ENCODE assay signal across 19 cellular contexts in genomic region chr1:203284411-203285208, GRCh38. TPM values are rescaled to one million over a fixed set of nuclear protein-coding genes. Genes with fewer than 3 reads are reported as not detected.
A peak's percentile ranks its signal among the peaks of the same experiment; 100 is the strongest.
DNase-seq lines count a peak whose midpoint lies in the region; ATAC-seq, FAIRE-seq and TF ChIP-seq lines count a peak whose summit lies in the region.
"Had no signal": no experiment of that assay in that cellular context is flagged by ENCODE, and none has a peak within 500 bp of the region (broad histone marks: within the 10 kb centered on the region; RNA-seq: fewer than 3 reads in every experiment).

No MANE protein-coding gene starts in this region.

- H3K4me1 Mint-ChIP-seq in stimulated activated naive B cell treated with anti-CD40 and anti-IgM and Interleukin-4, amounts not matched to agents 10 μg/mL and 1 μg/mL and 100 μg/mL, for 72 hours = peaks cover 68 to 82% of the 10 kb centered on the region in 2 donors
- H3K4me1 Mint-ChIP-seq in activated T-helper 1 cell treated with anti-CD3 and anti-CD28 coated beads, Interleukin-12 subunit alpha, Interleukin-12 subunit beta, Interleukin-2, Interleukin-4 antibody, amounts not matched to agents 30 ng/mL and 10 ng/mL and 1 ng/mL, durations not matched to agents 14 hours and 24 hours and 36 hours (ENCODE audit: low read depth) = peaks cover 68% of the 10 kb centered on the region

- ATAC-seq in left colon = peak; percentile 25
- no peak for ATAC-seq in stimulated activated naive B cell treated with anti-CD40 and anti-IgM and Interleukin-4, amounts not matched to agents 10 μg/mL and 1 μg/mL and 100 μg/mL, for 72 hours (replicated peaks)
- ATAC-seq: activated CD8-positive, alpha-beta T cell treated with anti-CD3 and anti-CD28 coated beads, Interleukin-2, amount 10 ng/mL, durations not matched to agents 7 days and 5 days had no signal

- H3K4me2 ChIP-seq in SU-DHL-6 (ENCODE audit: low read depth, low read length, poor library complexity, severe bottlenecking) = peak overlapping the region; percentile 68

- intact Hi-C loops in left colon (cut with DNase I, micrococcal nuclease) = no loop called here
- intact Hi-C loops in activated T-helper 1 cell treated with anti-CD3 and anti-CD28 coated beads, Interleukin-12 subunit alpha, Interleukin-12 subunit beta, Interleukin-2, Interleukin-4 antibody, amounts not matched to agents 30 ng/mL and 10 ng/mL and 1 ng/mL, durations not matched to agents 14 hours and 24 hours and 36 hours (cut with micrococcal nuclease) = loop anchor here (5.0 to 10.0 kb wide), 4 partner anchors 472 to 1920 kb away; partner anchors contain the start of genes LAX1, PCAT6, ZBED6 and ZC3H11A

- peaks cover 0 to 4% of the 10 kb centered on the region in 2 donors for H3K9me3 Mint-ChIP-seq in stimulated activated naive B cell treated with anti-CD40 and anti-IgM and Interleukin-4, amounts not matched to agents 10 μg/mL and 1 μg/mL and 100 μg/mL, for 72 hours
- H3K9me3 Mint-ChIP-seq in activated T-helper 1 cell treated with anti-CD3 and anti-CD28 coated beads, Interleukin-12 subunit alpha, Interleukin-12 subunit beta, Interleukin-2, Interleukin-4 antibody, amounts not matched to agents 30 ng/mL and 10 ng/mL and 1 ng/mL, durations not matched to agents 14 hours and 24 hours and 36 hours = no peaks in the 10 kb centered on the region
- H3K9me3 Mint-ChIP-seq: nephron progenitor cell had no signal

- peaks cover 0 to 12% of the 10 kb centered on the region in 2 donors for H3K36me3 Mint-ChIP-seq in stimulated activated naive B cell treated with anti-CD40 and anti-IgM and Interleukin-4, amounts not matched to agents 10 μg/mL and 1 μg/mL and 100 μg/mL, for 72 hours
- no peaks in the 10 kb centered on the region for H3K36me3 Mint-ChIP-seq in activated T-helper 1 cell treated with anti-CD3 and anti-CD28 coated beads, Interleukin-12 subunit alpha, Interleukin-12 subunit beta, Interleukin-2, Interleukin-4 antibody, amounts not matched to agents 30 ng/mL and 10 ng/mL and 1 ng/mL, durations not matched to agents 14 hours and 24 hours and 36 hours (ENCODE audit: low read depth)

- FAIRE-seq in RCC 7860 (lab: Jason Lieb, UNC) = no peak
- FAIRE-seq: frontal cortex had no signal

- no peaks in the 10 kb centered on the region for H3K9me2 ChIP-seq in SU-DHL-6 (replicated peaks; ENCODE audit: insufficient read depth, low read length)

- H3F3A ChIP-seq in SU-DHL-6 (ENCODE audit: insufficient read depth) = peaks cover 59% of the 10 kb centered on the region

- no peak overlapping the region for H3K4me3 ChIP-seq in SU-DHL-6 (ENCODE audit: insufficient read depth, low read length, poor library complexity, severe bottlenecking)

- H3K36me3 ChIP-seq in SU-DHL-6 (ENCODE audit: low read length) = no peaks in the 10 kb centered on the region

- H4K20me1 ChIP-seq in SU-DHL-6 (ENCODE audit: low read depth, low read length) = no peaks in the 10 kb centered on the region

- H2AFZ ChIP-seq in SU-DHL-6 (ENCODE audit: low read depth, low read length, severe bottlenecking) = no peak overlapping the region

- peak overlapping the region; percentile 61 for H3K9ac ChIP-seq in SU-DHL-6 (ENCODE audit: low read length)

- no peaks in the 10 kb centered on the region for H3K9me3 ChIP-seq in SU-DHL-6 (ENCODE audit: insufficient read depth, low read length)

- peak overlapping the region; percentile 88 for H3K27ac Mint-ChIP-seq in stimulated activated naive B cell treated with anti-CD40 and anti-IgM and Interleukin-4, amounts not matched to agents 10 μg/mL and 1 μg/mL and 100 μg/mL, for 72 hours
- H3K27ac Mint-ChIP-seq in activated T-helper 1 cell treated with anti-CD3 and anti-CD28 coated beads, Interleukin-12 subunit alpha, Interleukin-12 subunit beta, Interleukin-2, Interleukin-4 antibody, amounts not matched to agents 30 ng/mL and 10 ng/mL and 1 ng/mL, durations not matched to agents 14 hours and 24 hours and 36 hours = no peak overlapping the region
- H3K27ac Mint-ChIP-seq: nephron progenitor cell had no signal

- peak overlapping the region; percentile 99 for H3K27ac ChIP-seq in SU-DHL-6 (ENCODE audit: low read depth, low read length)

- H3K79me2 ChIP-seq in SU-DHL-6 (ENCODE audit: insufficient read depth, low read length) = peaks cover 20% of the 10 kb centered on the region; the same call in 1 of the 2 replicates

- no peak overlapping the region for H3K4me3 Mint-ChIP-seq in stimulated activated naive B cell treated with anti-CD40 and anti-IgM and Interleukin-4, amounts not matched to agents 10 μg/mL and 1 μg/mL and 100 μg/mL, for 72 hours
- no peak overlapping the region for H3K4me3 Mint-ChIP-seq in activated T-helper 1 cell treated with anti-CD3 and anti-CD28 coated beads, Interleukin-12 subunit alpha, Interleukin-12 subunit beta, Interleukin-2, Interleukin-4 antibody, amounts not matched to agents 30 ng/mL and 10 ng/mL and 1 ng/mL, durations not matched to agents 14 hours and 24 hours and 36 hours
- H3K4me3 Mint-ChIP-seq: activated CD8-positive, alpha-beta T cell treated with anti-CD3 and anti-CD28 coated beads, Interleukin-2, amount 10 ng/mL, durations not matched to agents 7 days and 5 days; CD4-positive, alpha-beta memory T cell; nephron progenitor cell had no signal

- no peak for TF ChIP-seq CTCF in SU-DHL-6 (IDR thresholded peaks at IDR 0.05; ENCODE audit: insufficient read depth, low read length, poor library complexity, severe bottlenecking)

- DNase-seq in NCI-H2029 (lab: John Stamatoyannopoulos, UW) (peak; percentile 41), NCI-H2029 treated with DMSO at 0.1 percent for 48 hours (lab: John Stamatoyannopoulos, UW) (no peak), left colon (no peak), COLO668 (lab: John Stamatoyannopoulos, UW; ENCODE audit: unreplicated experiment) (no peak), RCC 7860 (ENCODE audit: low spot score) (no peak)
- no peak for DNase-seq in stimulated activated naive B cell treated with anti-CD40 and anti-IgM and Interleukin-4, amounts not matched to agents 10 μg/mL and 1 μg/mL and 100 μg/mL, for 72 hours
- DNase-seq in activated T-helper 1 cell treated with anti-CD3 and anti-CD28 coated beads, Interleukin-12 subunit alpha, Interleukin-12 subunit beta, Interleukin-2, Interleukin-4 antibody, amounts not matched to agents 30 ng/mL and 10 ng/mL and 1 ng/mL, durations not matched to agents 14 hours and 24 hours and 36 hours (ENCODE audit: low spot score) = no peak
- DNase-seq: activated CD8-positive, alpha-beta T cell treated with anti-CD3 and anti-CD28 coated beads, Interleukin-2, amount 10 ng/mL, durations not matched to agents 7 days and 5 days; activated effector memory CD4-positive, alpha-beta T cell treated with anti-CD3 and anti-CD28 coated beads, Interleukin-2, amount 50 U/mL, for 16 hours; CD4-positive, alpha-beta memory T cell; MV-4-11; NCI-H2081; NCI-H510A treated with DMSO at 0.1 percent for 48 hours; nephron progenitor cell; OCI-M1; stimulated activated CD4-positive, alpha-beta T cell treated with anti-CD3 and anti-CD28 coated beads, Interleukin-1b, Interleukin-23, amount 100 ng/mL, for 48 hours had no signal

- no peaks in the 10 kb centered on the region for H3K27me3 ChIP-seq in SU-DHL-6 (ENCODE audit: low read length)

- no peaks in the 10 kb centered on the region for H3K27me3 Mint-ChIP-seq in stimulated activated naive B cell treated with anti-CD40 and anti-IgM and Interleukin-4, amounts not matched to agents 10 μg/mL and 1 μg/mL and 100 μg/mL, for 72 hours
- no peaks in the 10 kb centered on the region for H3K27me3 Mint-ChIP-seq in activated T-helper 1 cell treated with anti-CD3 and anti-CD28 coated beads, Interleukin-12 subunit alpha, Interleukin-12 subunit beta, Interleukin-2, Interleukin-4 antibody, amounts not matched to agents 30 ng/mL and 10 ng/mL and 1 ng/mL, durations not matched to agents 14 hours and 24 hours and 36 hours (ENCODE audit: insufficient read depth)
- H3K27me3 Mint-ChIP-seq: CD4-positive, alpha-beta memory T cell had no signal

RNA-seq across cellular contexts. Expression of gene BTG2, which starts 20.7 kb away (rescaled TPM):
- 10 to 100 TPM; 70.5 to 76.9 TPM for total RNA-seq in left colon
- total RNA-seq in activated T-helper 1 cell treated with anti-CD3 and anti-CD28 coated beads, Interleukin-12 subunit alpha, Interleukin-12 subunit beta, Interleukin-2, Interleukin-4 antibody, amounts not matched to agents 30 ng/mL and 10 ng/mL and 1 ng/mL, durations not matched to agents 14 hours and 24 hours and 36 hours = 137 and 139 TPM in 2 replicates

RNA-seq across cellular contexts. Expression of gene CHIT1, which starts 55.1 kb away (rescaled TPM):
- under 1 TPM in 1 of 2 donors, not detected in 1; 0.40 TPM for total RNA-seq in left colon
- total RNA-seq in activated T-helper 1 cell treated with anti-CD3 and anti-CD28 coated beads, Interleukin-12 subunit alpha, Interleukin-12 subunit beta, Interleukin-2, Interleukin-4 antibody, amounts not matched to agents 30 ng/mL and 10 ng/mL and 1 ng/mL, durations not matched to agents 14 hours and 24 hours and 36 hours = 0.15 and 0.52 TPM in 2 replicates
- total RNA-seq: A172 had no signal
